Comparison of ENCODE assay signal across 24 cellular contexts in the genomic region with DNA sequence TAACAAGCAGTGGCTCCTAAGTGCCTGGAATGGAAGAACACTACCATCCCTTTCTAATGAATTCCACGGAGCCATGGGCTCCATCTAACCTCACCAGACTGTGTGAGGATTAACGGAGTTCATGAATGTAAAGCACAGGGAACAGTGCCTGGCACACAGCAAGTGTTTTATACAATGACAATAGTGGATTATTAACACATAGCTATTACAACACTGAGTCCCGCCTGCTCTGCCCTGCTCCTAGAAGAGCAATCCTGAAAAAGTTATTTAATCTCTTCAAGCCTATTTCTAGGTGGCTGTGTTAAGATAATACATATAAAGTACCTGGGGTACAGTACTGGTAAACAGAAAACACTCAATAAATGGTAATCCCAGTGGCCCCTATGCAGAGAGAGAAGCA.
"Had no signal": no experiment of that assay in that cellular context is flagged by ENCODE, and none has a peak within 500 bp of the region (broad histone marks: within the 10 kb centered on the region; RNA-seq: fewer than 3 reads in every experiment).

No MANE protein-coding gene starts in this region.

- DNase-seq: effector memory CD4-positive, alpha-beta T cell; gastrocnemius medialis; glutamatergic neuron; islet precursor cell; left ventricle myocardium inferior; lower lobe of right lung; mesenchymal stem cell; midbrain; retina; sigmoid colon; stimulated activated CD4-positive, alpha-beta T cell treated with anti-CD3 and anti-CD28 coated beads, Interleukin-2, amount 100 ng/mL, for 24 hours; stimulated activated CD4-positive, alpha-beta T cell treated with anti-CD3 and anti-CD28 coated beads, Interleukin-4, amount 100 ng/mL, for 4 hours; stimulated activated naive B cell treated with anti-CD40 and anti-IgM and Interleukin-4, amounts not matched to agents 10 μg/mL and 1 μg/mL and 100 μg/mL, for 72 hours; stimulated activated naive CD8-positive, alpha-beta T cell treated with anti-CD3 and anti-CD28 coated beads, Interleukin-15, amount 100 ng/mL, for 72 hours; upper lobe of right lung had no signal

- H3K4me1 ChIP-seq: esophagus muscularis mucosa, gastrocnemius medialis, lower lobe of right lung, parathyroid adenoma, prostate gland, sigmoid colon, testis, tibial nerve, upper lobe of right lung, vagina had no signal

- H3K4me3 ChIP-seq: esophagus muscularis mucosa, gastrocnemius medialis, left ventricle myocardium inferior, lower lobe of right lung, prostate gland, sigmoid colon, skin epidermis, testis, tibial nerve, upper lobe of right lung, vagina had no signal

- H3K9me3 ChIP-seq: esophagus muscularis mucosa, gastrocnemius medialis, left ventricle myocardium inferior, lower lobe of right lung, prostate gland, sigmoid colon, testis, tibial nerve, upper lobe of right lung, vagina had no signal

- H3K27ac Mint-ChIP-seq: natural killer cell treated with Interleukin-12 subunit alpha and Interleukin-12 subunit beta and Interleukin-15 and Interleukin-18, amount 100 ng/mL, for 72 hours; stimulated activated naive B cell treated with anti-CD40 and anti-IgM and Interleukin-4, amounts not matched to agents 10 μg/mL and 1 μg/mL and 100 μg/mL, for 72 hours; stimulated activated naive CD8-positive, alpha-beta T cell treated with anti-CD3 and anti-CD28 coated beads, Interleukin-15, amount 100 ng/mL, for 72 hours had no signal

- H3K27me3 ChIP-seq: esophagus muscularis mucosa, gastrocnemius medialis, sigmoid colon, testis, tibial nerve, upper lobe of right lung, vagina had no signal

- H3K9ac ChIP-seq: parathyroid adenoma had no signal

- H2AFZ ChIP-seq: parathyroid adenoma had no signal

- H3K36me3 ChIP-seq: prostate gland had no signal

- H3K4me1 Mint-ChIP-seq: stimulated activated naive B cell treated with anti-CD40 and anti-IgM and Interleukin-4, amounts not matched to agents 10 μg/mL and 1 μg/mL and 100 μg/mL, for 72 hours had no signal

- ATAC-seq: gastrocnemius medialis; lower lobe of right lung; stimulated activated naive B cell treated with anti-CD40 and anti-IgM and Interleukin-4, amounts not matched to agents 10 μg/mL and 1 μg/mL and 100 μg/mL, for 72 hours; stimulated activated naive CD8-positive, alpha-beta T cell treated with anti-CD3 and anti-CD28 coated beads, Interleukin-15, amount 100 ng/mL, for 72 hours; upper lobe of right lung had no signal

- H3K4me3 Mint-ChIP-seq: natural killer cell treated with Interleukin-12 subunit alpha and Interleukin-12 subunit beta and Interleukin-15 and Interleukin-18, amount 100 ng/mL, for 72 hours; stimulated activated naive B cell treated with anti-CD40 and anti-IgM and Interleukin-4, amounts not matched to agents 10 μg/mL and 1 μg/mL and 100 μg/mL, for 72 hours; stimulated activated naive CD8-positive, alpha-beta T cell treated with anti-CD3 and anti-CD28 coated beads, Interleukin-15, amount 100 ng/mL, for 72 hours had no signal

- H3K27ac ChIP-seq: epithelial cell of prostate, esophagus muscularis mucosa, gastrocnemius medialis, left ventricle myocardium inferior, lower lobe of right lung, parathyroid adenoma, prostate gland, sigmoid colon, skin epidermis, testis, tibial nerve, upper lobe of right lung, vagina had no signal

- H3K27me3 Mint-ChIP-seq: natural killer cell treated with Interleukin-12 subunit alpha and Interleukin-12 subunit beta and Interleukin-15 and Interleukin-18, amount 100 ng/mL, for 72 hours; stimulated activated naive B cell treated with anti-CD40 and anti-IgM and Interleukin-4, amounts not matched to agents 10 μg/mL and 1 μg/mL and 100 μg/mL, for 72 hours; stimulated activated naive CD8-positive, alpha-beta T cell treated with anti-CD3 and anti-CD28 coated beads, Interleukin-15, amount 100 ng/mL, for 72 hours had no signal

- H3K9me3 Mint-ChIP-seq: natural killer cell treated with Interleukin-12 subunit alpha and Interleukin-12 subunit beta and Interleukin-15 and Interleukin-18, amount 100 ng/mL, for 72 hours; stimulated activated naive CD8-positive, alpha-beta T cell treated with anti-CD3 and anti-CD28 coated beads, Interleukin-15, amount 100 ng/mL, for 72 hours had no signal
